10 cellular contexts compared by ENCODE assay signal in the genomic region with DNA sequence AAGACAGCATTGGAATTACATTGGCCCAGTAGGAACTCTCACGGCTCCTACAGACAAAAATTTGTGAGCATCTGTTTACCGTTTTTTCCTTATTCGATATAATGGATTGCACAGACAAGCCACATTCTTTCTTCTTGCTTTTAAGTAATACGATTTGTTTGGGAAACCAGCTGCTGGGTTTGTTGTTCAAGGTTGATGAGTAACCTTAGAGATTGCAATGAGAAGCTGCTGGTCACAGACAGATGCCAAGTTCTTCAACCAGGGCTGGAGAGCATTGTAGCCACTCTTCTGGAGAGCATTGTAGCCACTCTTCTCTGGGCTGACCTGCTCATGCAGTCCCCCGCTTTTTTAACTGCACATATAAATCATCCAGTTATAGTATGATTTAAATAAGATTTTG. TPM values are rescaled to one million over a fixed set of nuclear protein-coding genes. Genes with fewer than 3 reads are reported as not detected.
A peak's percentile ranks its signal among the peaks of the same experiment; 100 is the strongest.
DNase-seq lines count a peak whose midpoint lies in the region; ATAC-seq and TF ChIP-seq lines count a peak whose summit lies in the region.
"Had no signal": no experiment of that assay in that cellular context is flagged by ENCODE, and none has a peak within 500 bp of the region (broad histone marks: within the 10 kb centered on the region; RNA-seq: fewer than 3 reads in every experiment).

No MANE protein-coding gene starts in this region.

- H2AFZ ChIP-seq in trophoblast cell (ENCODE audit: insufficient read depth, low read length, poor library complexity) = no peak overlapping the region

- no peak overlapping the region for H3K14ac ChIP-seq in trophoblast cell (ENCODE audit: low read length)

- H4K12ac ChIP-seq in trophoblast cell (ENCODE audit: low read depth, low read length) = no peak overlapping the region

- H3K79me2 ChIP-seq in trophoblast cell (ENCODE audit: control insufficient read depth, insufficient read depth, low read length, poor library complexity) = peaks cover 3% of the 10 kb centered on the region

- no peaks in the 10 kb centered on the region for H3K9me3 ChIP-seq in trophoblast cell (ENCODE audit: insufficient read depth, low read depth, low read length)

- H4K8ac ChIP-seq in trophoblast cell (ENCODE audit: low read depth, low read length) = no peak overlapping the region

- H3K79me1 ChIP-seq in trophoblast cell (ENCODE audit: low read length) = peaks cover 7% of the 10 kb centered on the region

- no peaks in the 10 kb centered on the region for H3K27me3 ChIP-seq in trophoblast cell (ENCODE audit: insufficient read depth, low read length)

- no peak overlapping the region for H3K27ac ChIP-seq in trophoblast cell (ENCODE audit: low read depth, low read length)

- no peak overlapping the region for H3K23ac ChIP-seq in trophoblast cell (ENCODE audit: low read length)

- peaks cover 21 to 22% of the 10 kb centered on the region in 2 donors for H3K27me3 Mint-ChIP-seq in T-cell

- H3K4me3 ChIP-seq in fibroblast of pulmonary artery (replicated peaks; ENCODE audit: low read depth, low read length) (no peak overlapping the region), trophoblast cell (ENCODE audit: low read depth, low read length) (no peak overlapping the region)

- ATAC-seq in T-cell (replicated peaks in 1 of 4) (no peak), GM21825 (IDR thresholded peaks at IDR 0.05; ENCODE audit: unreplicated experiment) (no peak), HG03439 (IDR thresholded peaks at IDR 0.05; ENCODE audit: unreplicated experiment) (no peak)

- no peak overlapping the region for H2BK5ac ChIP-seq in trophoblast cell (ENCODE audit: low read depth, low read length, poor library complexity)

- H3K9me3 Mint-ChIP-seq in T-cell = no peaks in the 10 kb centered on the region
- H3K9me3 Mint-ChIP-seq: activated naive CD4-positive, alpha-beta T cell treated with anti-CD3 and anti-CD28 coated beads, Interleukin-2, amount 50 U/mL, for 24 hours had no signal

- no peak overlapping the region for H2AK5ac ChIP-seq in trophoblast cell (ENCODE audit: low read length)

- no peak overlapping the region for H3K18ac ChIP-seq in trophoblast cell (ENCODE audit: low read length)

- peaks cover 0 to 9% of the 10 kb centered on the region in 2 experiments for H3K4me1 ChIP-seq in trophoblast cell (ENCODE audit: control insufficient read depth in 1 of 2, insufficient read depth in 2 of 2, low read length in 2 of 2)

- H2BK120ac ChIP-seq in trophoblast cell (ENCODE audit: insufficient read depth, low read length, poor library complexity) = no peak overlapping the region

- no peak overlapping the region for H3K4ac ChIP-seq in trophoblast cell (ENCODE audit: low read depth, low read length)

- H3K4me3 Mint-ChIP-seq in T-cell = peak overlapping the region; percentile 85 to 91 (median 89)

- peak; percentile 19 for DNase-seq in G401 (ENCODE audit: low spot score)
- DNase-seq in T-cell = no peak
- peak; percentile 65 for DNase-seq in fibroblast of pulmonary artery (ENCODE audit: low read depth)
- peak; percentile 72 to 91 for DNase-seq in trophoblast cell
- no peak for DNase-seq in NCI-H2171 (lab: John Stamatoyannopoulos, UW)
- DNase-seq: NCI-H1105, SW 1271 had no signal

- peak overlapping the region in 1 of 2 donors; percentile 12 for H3K27ac Mint-ChIP-seq in T-cell

- CTCF ChIA-PET in T-cell (lab: Charles Lee) = interaction anchor here in 1 of 2 donors (0.7 to 1.1 kb wide), 3 partner anchors 18 to 152 kb away, joined by 3 to 5 read pairs (median 4); partner anchors contain the start of gene TAF1A

- no peaks in the 10 kb centered on the region for H3K36me3 ChIP-seq in trophoblast cell (ENCODE audit: control insufficient read depth in 1 of 2, insufficient read depth in 2 of 2, low read length in 2 of 2)

- WGBS in trophoblast cell (ENCODE audit: extremely low coverage, insufficient coverage, insufficient read length) = no CpG with 5 or more reads among the region's 5 CpGs

- TF ChIP-seq CTCF in fibroblast of pulmonary artery (IDR thresholded peaks at IDR 0.05; ENCODE audit: low read length, missing control alignments) = no peak

- peaks cover 3% of the 10 kb centered on the region for H3K36me3 Mint-ChIP-seq in T-cell

- no peak overlapping the region for H3K4me2 ChIP-seq in trophoblast cell (ENCODE audit: low read length)

- no peak overlapping the region for H4K91ac ChIP-seq in trophoblast cell (ENCODE audit: low read depth, low read length)

- no peak overlapping the region for H3K9ac ChIP-seq in trophoblast cell (ENCODE audit: low read length)

- POLR2A ChIA-PET in T-cell (lab: Charles Lee) = interaction anchor here in 1 of 2 donors (0.6 to 1.8 kb wide), 2 partner anchors 27 to 55 kb away, joined by 3 to 7 read pairs; partner anchors contain the start of gene TAF1A

- H3K4me1 Mint-ChIP-seq in T-cell = peaks cover 30 to 33% (median 31%) of the 10 kb centered on the region in 3 donors

- in situ Hi-C loops in G401 (cut with HindIII; ENCODE audit: low sequenced_read_pairs) = no loop called here

- H2BK12ac ChIP-seq in trophoblast cell (ENCODE audit: low read length) = no peak overlapping the region

RNA-seq across cellular contexts. Expression of gene MIA3, which starts 1.4 kb away (rescaled TPM):
- 8.1 and 14.8 TPM in 2 replicates for total RNA-seq in G401 (2014; rRNA removed; shearing (Covaris generic))
- total RNA-seq in T-cell = 100 to 1,000 TPM in 3 of 5 donors, 10 to 100 TPM in 2; 86.5 to 116 (median 102) TPM
- polyA plus RNA-seq in trophoblast cell (2013) = 49.7 and 51.1 TPM in 2 replicates

RNA-seq across cellular contexts. Expression of gene TAF1A, which starts 26.8 kb away (rescaled TPM):
- total RNA-seq in G401 (2014; rRNA removed; shearing (Covaris generic)) = 3.1 and 18.4 TPM in 2 replicates
- 10 to 100 TPM in 3 of 5 donors, 1 to 10 TPM in 2; 5.7 to 14.0 (median 12.3) TPM for total RNA-seq in T-cell
- polyA plus RNA-seq in trophoblast cell (2013) = 5.2 and 6.2 TPM in 2 replicates

Comparison
In these comparisons a context has a peak if more than half of its experiments do, and no peak if none do; other contexts are left out.
1. DNase-seq: peak in G401 (single experiment), fibroblast of pulmonary artery (single experiment) and trophoblast cell (2 of 2); none in T-cell (0 of 34) and NCI-H2171 (single experiment).